ENCODE assay signal across 8 cellular contexts in genomic region chr4:173318648-173319211, GRCh38. TPM values are rescaled to one million over a fixed set of nuclear protein-coding genes. Genes with fewer than 3 reads are reported as not detected.
DNase-seq lines count a peak whose midpoint lies in the region; TF ChIP-seq lines count a peak whose summit lies in the region.

No MANE protein-coding gene starts in this region.

- DNase-seq in A673 (ENCODE audit: low spot score), result peak; percentile 71
- DNase-seq in GM06990 (ENCODE audit: extremely low read depth, insufficient read length), result peak; percentile 30
- DNase-seq in NAMALWA (ENCODE audit: low spot score), result peak; percentile 61
- DNase-seq in MCF 10A (ENCODE audit: unreplicated experiment), result peak; percentile 56
- DNase-seq in left kidney (ENCODE audit: low read depth, low spot score), result peak; percentile 37
- no peak for DNase-seq in occipital lobe (lab: John Stamatoyannopoulos, UW)
- DNase-seq in NK-92 (lab: John Stamatoyannopoulos, UW; ENCODE audit: unreplicated experiment), result no peak
- no peak for DNase-seq in activated CD8-positive, alpha-beta memory T cell treated with anti-CD3 and anti-CD28 coated beads, Interleukin-2, amount 50 U/mL, for 4 hours

- H3K4me3 Mint-ChIP-seq in MCF 10A (ENCODE audit: unreplicated experiment), result no peak overlapping the region

- no peaks in the 10 kb centered on the region for H3K36me3 Mint-ChIP-seq in MCF 10A (ENCODE audit: insufficient read depth, unreplicated experiment)

- H3K4me1 Mint-ChIP-seq in MCF 10A (ENCODE audit: insufficient read depth, unreplicated experiment), result peaks cover 12% of the 10 kb centered on the region

- H3K27ac ChIP-seq in A673 (ENCODE audit: low read depth, low read length, poor library complexity, severe bottlenecking), result no peak overlapping the region

- intact Hi-C loops in A673 (cut with micrococcal nuclease; ENCODE audit: unreplicated experiment) (loop anchor here (1.0 to 5.0 kb wide), 3 partner anchors 98 to 306 kb away; no protein-coding TSS in a partner anchor), MCF 10A (cut with micrococcal nuclease) (loop anchor here (1.0 to 5.0 kb wide), 3 partner anchors 98 to 306 kb away; no protein-coding TSS in a partner anchor)

- H3K4me3 ChIP-seq in A673 (ENCODE audit: low read depth, low read length, poor library complexity, severe bottlenecking) (no peak overlapping the region), GM06990 (replicated peaks; ENCODE audit: low read depth, low read length) (no peak overlapping the region)

- no peaks in the 10 kb centered on the region for H3K27me3 Mint-ChIP-seq in MCF 10A (ENCODE audit: insufficient read depth, unreplicated experiment)

- H3K27me3 ChIP-seq in A673 (replicated peaks; ENCODE audit: insufficient read depth, low read depth, low read length, poor library complexity) (no peaks in the 10 kb centered on the region), GM06990 (replicated peaks; ENCODE audit: control insufficient read depth, insufficient read depth, low read length) (no peaks in the 10 kb centered on the region)

- H3K27ac Mint-ChIP-seq in MCF 10A (ENCODE audit: low read depth, unreplicated experiment), result no peak overlapping the region

- POLR2A ChIA-PET in A673 (lab: Charles Lee; ENCODE audit: low non-redundant PET) (interaction anchor here (0.6 kb wide), 1 partner anchor 98 kb away, joined by 3 read pairs; no protein-coding TSS in a partner anchor), MCF 10A (lab: Yijun Ruan, JAX) (interaction anchor here (1.0 to 6.2 kb wide), 7 partner anchors 14 to 966 kb away, joined by 3 to 95 read pairs (median 5); partner anchors contain the start of genes HMGB2 and SAP30)

- TF ChIP-seq CTCF in A673 (conservative IDR thresholded peaks at IDR 0.05; ENCODE audit: low read depth, low read length) (peak; percentile 54; the same call in 1 of the 2 replicates), GM06990 (IDR thresholded peaks at IDR 0.05; ENCODE audit: insufficient read depth, low read length, poor library complexity, severe bottlenecking) (peak; percentile 20), MCF 10A (IDR thresholded peaks at IDR 0.05; ENCODE audit: unreplicated experiment) (peak; percentile 46)

- peaks cover 20% of the 10 kb centered on the region for H3K4me1 ChIP-seq in A673 (ENCODE audit: insufficient read depth, low read length, poor library complexity, severe bottlenecking)

- peaks cover 15% of the 10 kb centered on the region for H3K36me3 ChIP-seq in A673 (ENCODE audit: insufficient read depth, low read length, poor library complexity, severe bottlenecking)
- peaks cover 5% of the 10 kb centered on the region for H3K36me3 ChIP-seq in GM06990 (ENCODE audit: control insufficient read depth, insufficient read depth, low read length)

- H3K9me3 Mint-ChIP-seq in MCF 10A (ENCODE audit: unreplicated experiment), result no peaks in the 10 kb centered on the region

- H3K9me3 ChIP-seq in A673 (ENCODE audit: low read depth, low read length, poor library complexity, severe bottlenecking), result no peaks in the 10 kb centered on the region

- BruUV-seq in A673 (replicated peaks; lab: Mats Ljungman, UMichigan), result no TSS peak
- no TSS peak for BruUV-seq in MCF 10A (replicated peaks; lab: Mats Ljungman, UMichigan)

- CTCF ChIA-PET in A673 (lab: Charles Lee) (interaction anchor here (0.7 to 2.2 kb wide), 6 partner anchors 17 to 305 kb away, joined by 3 to 22 read pairs (median 4); no protein-coding TSS in a partner anchor), MCF 10A (lab: Yijun Ruan, JAX) (interaction anchor here (0.6 to 5.3 kb wide), 21 partner anchors 10 to 429 kb away, joined by 3 to 124 read pairs (median 3); partner anchors contain the start of gene HMGB2)

RNA-seq across cellular contexts. Expression of gene HMGB2, which starts 15.4 kb away (rescaled TPM):
- total RNA-seq in A673 (2021) (392 and 435 TPM in 2 replicates), MCF 10A (2022) (124 and 176 TPM in 2 replicates), occipital lobe (20.4 TPM)

RNA-seq across cellular contexts. Expression of gene SAP30, which starts 52.0 kb away (rescaled TPM):
- total RNA-seq in A673 (2021) (56.5 and 64.3 TPM in 2 replicates), MCF 10A (2022) (17.6 and 30.6 TPM in 2 replicates), occipital lobe (24.5 TPM)

Comparison
In these comparisons a context has a peak if more than half of its experiments do, and no peak if none do; other contexts are left out.
1. DNase-seq: peak in A673 (single experiment), GM06990 (single experiment), NAMALWA (single experiment), MCF 10A (single experiment) and left kidney (single experiment); none in occipital lobe (single experiment), NK-92 (single experiment) and activated CD8-positive, alpha-beta memory T cell treated with anti-CD3 and anti-CD28 coated beads, Interleukin-2, amount 50 U/mL, for 4 hours (single experiment).
2. Peak in every context shown above with its lines, with median percentiles within 50 percentile points of each other: CTCF ChIP-seq.